ENCODE assay signal across 8 cellular contexts in the genomic region with DNA sequence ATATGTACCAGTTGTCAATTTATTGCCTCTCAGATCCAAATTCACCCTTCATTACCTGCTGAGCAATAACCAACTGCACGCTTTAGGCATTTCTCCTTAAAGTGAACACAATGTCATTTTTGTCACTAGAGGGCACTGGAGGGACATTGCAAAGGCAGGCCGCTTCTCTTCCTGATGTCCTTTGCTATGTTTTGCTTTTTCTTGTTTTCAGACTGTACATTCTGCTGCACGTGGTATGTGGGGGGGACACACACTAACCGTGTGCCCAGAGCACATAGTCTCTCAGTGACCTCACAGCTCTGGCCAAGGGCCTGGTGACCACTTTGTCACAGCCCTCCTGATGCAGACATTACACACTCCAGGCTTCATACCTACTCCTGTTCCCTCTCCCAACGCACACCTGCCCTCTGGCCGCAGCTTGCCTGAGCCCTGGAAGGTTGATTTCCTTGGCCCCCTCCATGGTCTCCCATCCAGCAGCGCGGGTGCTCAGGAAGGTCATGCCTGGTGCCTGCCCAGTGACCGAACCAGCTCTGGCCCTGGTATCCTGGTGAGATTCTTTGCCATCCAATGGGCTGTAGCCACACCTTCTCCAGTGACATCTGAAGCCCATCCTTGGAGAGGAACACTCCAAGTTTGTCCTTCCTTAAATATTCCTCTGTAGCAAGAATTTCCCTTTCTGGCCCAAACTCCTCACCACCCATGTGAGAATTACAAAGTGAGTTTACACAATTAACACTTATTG. TPM values are rescaled to one million over a fixed set of nuclear protein-coding genes. Genes with fewer than 3 reads are reported as not detected.
DNase-seq lines count a peak whose midpoint lies in the region; ATAC-seq and TF ChIP-seq lines count a peak whose summit lies in the region.

No MANE protein-coding gene starts in this region.

- H3K4me1 ChIP-seq in HAP-1 (no peaks in the 10 kb centered on the region), NT2/D1 (ENCODE audit: insufficient read depth, insufficient read length) (peaks cover 2% of the 10 kb centered on the region), parathyroid adenoma (no peaks in the 10 kb centered on the region)

- H2AFZ ChIP-seq in parathyroid adenoma = no peak overlapping the region

- H3K9me3 Mint-ChIP-seq in endothelial cell (ENCODE audit: unreplicated experiment) = no peaks in the 10 kb centered on the region

- H3K27ac ChIP-seq in parathyroid adenoma (no peak overlapping the region), coronary artery (no peak overlapping the region)

- no peaks in the 10 kb centered on the region for H3K27me3 Mint-ChIP-seq in endothelial cell (ENCODE audit: unreplicated experiment)

- H3K79me2 ChIP-seq in parathyroid adenoma = no peaks in the 10 kb centered on the region

- TF ChIP-seq CTCF in endothelial cell (IDR thresholded peaks at IDR 0.05; ENCODE audit: unreplicated experiment) = peak; percentile 63
- peak; percentile 49 for TF ChIP-seq CTCF in parathyroid adenoma (IDR thresholded peaks at IDR 0.05)
- no peak for TF ChIP-seq CTCF in coronary artery (IDR thresholded peaks at IDR 0.05)

- in situ Hi-C loops in HAP-1 (cut with MboI; ENCODE audit: low sequenced_read_pairs) = loop anchor here (5.0 to 10.0 kb wide), 2 partner anchors 125 to 283 kb away; no protein-coding TSS in a partner anchor

- H3K4me3 ChIP-seq in HAP-1 (no peak overlapping the region), NT2/D1 (ENCODE audit: insufficient read length, low read depth) (no peak overlapping the region), parathyroid adenoma (ENCODE audit: low read depth, low read length) (no peak overlapping the region), coronary artery (no peak overlapping the region)

- H3K36me3 ChIP-seq in HAP-1 (replicated peaks) (no peaks in the 10 kb centered on the region), NT2/D1 (ENCODE audit: insufficient read depth, insufficient read length, low read length) (no peaks in the 10 kb centered on the region), parathyroid adenoma (ENCODE audit: control insufficient read depth, insufficient read depth, low read length) (no peaks in the 10 kb centered on the region)

- H3K9ac ChIP-seq in NT2/D1 (ENCODE audit: insufficient read length, low read depth) (no peak overlapping the region), parathyroid adenoma (no peak overlapping the region)

- H3K9me3 ChIP-seq in HAP-1 (no peaks in the 10 kb centered on the region), NT2/D1 (ENCODE audit: insufficient read depth, low read length) (peaks cover 28% of the 10 kb centered on the region; the same call in 1 of the 2 replicates), parathyroid adenoma (ENCODE audit: control insufficient read depth, low read length) (no peaks in the 10 kb centered on the region)

- H3K27ac Mint-ChIP-seq in endothelial cell (ENCODE audit: unreplicated experiment) = no peak overlapping the region

- ATAC-seq in GM18861 (IDR thresholded peaks at IDR 0.05; ENCODE audit: unreplicated experiment) = no peak
- no peak for ATAC-seq in activated CD4-positive, CD25-positive, alpha-beta regulatory T cell treated with anti-CD3 and anti-CD28 coated beads, Interleukin-2, amount 50 U/mL, for 24 hours

- no peak overlapping the region for H3K4me3 Mint-ChIP-seq in endothelial cell (ENCODE audit: unreplicated experiment)

- H3K36me3 Mint-ChIP-seq in endothelial cell (ENCODE audit: low read depth, unreplicated experiment) = no peaks in the 10 kb centered on the region

- peak; percentile 25 for DNase-seq in AG20443 (ENCODE audit: low spot score)
- DNase-seq in HAP-1 (ENCODE audit: low spot score in 2 of 2) = peak; percentile 25 to 41
- DNase-seq in NT2/D1 (ENCODE audit: low read depth, low spot score) = peak; percentile 35
- peak; percentile 25 for DNase-seq in endothelial cell (ENCODE audit: low spot score)
- DNase-seq in coronary artery (ENCODE audit: low spot score) = no peak

- H3K27me3 ChIP-seq in HAP-1 (ENCODE audit: low read depth) (peaks cover 11% of the 10 kb centered on the region), NT2/D1 (ENCODE audit: insufficient read depth, insufficient read length) (no peaks in the 10 kb centered on the region), parathyroid adenoma (ENCODE audit: control insufficient read depth, insufficient read depth, low read length) (no peaks in the 10 kb centered on the region)

- no peaks in the 10 kb centered on the region for H3K4me1 Mint-ChIP-seq in endothelial cell (ENCODE audit: unreplicated experiment)

- no peak overlapping the region for H3K4me2 ChIP-seq in parathyroid adenoma (ENCODE audit: low read length)

RNA-seq across cellular contexts. Expression of gene MYO1H, which starts 39.9 kb away (rescaled TPM):
- total RNA-seq in endothelial cell (ENCODE audit: unreplicated experiment) = 4.4 TPM
